23 cellular contexts compared by ENCODE assay signal in the genomic region with DNA sequence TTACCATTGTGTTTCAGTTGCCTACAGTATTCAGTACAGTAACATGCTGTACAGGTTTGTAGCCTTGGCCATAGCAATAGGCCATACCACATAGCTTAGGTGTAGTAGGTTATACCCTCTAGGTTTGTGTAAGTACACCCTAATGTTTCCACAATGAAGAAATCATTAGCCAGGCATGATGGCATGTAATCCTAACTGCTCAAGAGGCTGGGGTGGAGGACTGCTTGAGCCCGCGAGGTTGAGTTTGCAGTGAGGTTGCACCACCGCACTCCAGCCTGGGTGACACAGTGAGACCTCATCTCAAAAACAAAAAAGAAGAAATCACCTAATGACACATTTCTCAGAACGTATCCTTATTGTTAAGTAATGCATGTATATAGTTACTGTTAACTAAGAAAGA.
DNase-seq lines count a peak whose midpoint lies in the region; ATAC-seq, FAIRE-seq and TF ChIP-seq lines count a peak whose summit lies in the region.
"Had no signal": no experiment of that assay in that cellular context is flagged by ENCODE, and none has a peak within 500 bp of the region (broad histone marks: within the 10 kb centered on the region; RNA-seq: fewer than 3 reads in every experiment).

No MANE protein-coding gene starts in this region.

- no peaks in the 10 kb centered on the region for H3K9me2 ChIP-seq in PC-9 (ENCODE audit: insufficient read depth)

- BruUV-seq in PC-9 (replicated peaks; lab: Mats Ljungman, UMichigan): no TSS peak

- no peak overlapping the region for H2AFZ ChIP-seq in PC-9

- H3K36me3 ChIP-seq in left lung (no peaks in the 10 kb centered on the region), PC-9 (ENCODE audit: low read depth) (no peaks in the 10 kb centered on the region)
- H3K36me3 ChIP-seq: BLaER1 treated with 17β-estradiol and CSF1 and Interleukin-3, amounts not matched to agents 10 nM and 100 nM had no signal

- H3K27me3 ChIP-seq in left lung (no peaks in the 10 kb centered on the region), PC-9 (ENCODE audit: insufficient read depth, low read depth) (no peaks in the 10 kb centered on the region)
- H3K27me3 ChIP-seq: BLaER1 treated with 17β-estradiol and CSF1 and Interleukin-3, amounts not matched to agents 10 nM and 100 nM had no signal

- H3K4me2 ChIP-seq in PC-9: no peak overlapping the region
- H3K4me2 ChIP-seq: A549; BLaER1 treated with 17β-estradiol and CSF1 and Interleukin-3, amounts not matched to agents 10 nM and 100 nM had no signal

- H3K4me3 ChIP-seq in left lung: no peak overlapping the region
- H3K4me3 ChIP-seq in PC-9: no peak overlapping the region
- H3K4me3 ChIP-seq: A549; BLaER1 treated with 17β-estradiol and CSF1 and Interleukin-3, amounts not matched to agents 10 nM and 100 nM; GM12878 had no signal

- ATAC-seq in left lung (peak; percentile 71), GM21786 (IDR thresholded peaks at IDR 0.05; ENCODE audit: unreplicated experiment) (no peak)
- ATAC-seq: A549; CD8-positive, alpha-beta T cell; GM12878 had no signal

- TF ChIP-seq CTCF in left lung (IDR thresholded peaks at IDR 0.05) (no peak), PC-9 (conservative IDR thresholded peaks at IDR 0.05) (no peak)

- POLR2A ChIA-PET in PC-9 (lab: Charles Lee; ENCODE audit: unreplicated experiment): no interaction called here

- intact Hi-C loops in left lung (cut with DNase I): no loop called here
- intact Hi-C loops in PC-9 (cut with micrococcal nuclease; ENCODE audit: unreplicated experiment): no loop called here

- no peaks in the 10 kb centered on the region for H4K20me1 ChIP-seq in PC-9 (ENCODE audit: insufficient read depth)
- H4K20me1 ChIP-seq: BLaER1 treated with 17β-estradiol and CSF1 and Interleukin-3, amounts not matched to agents 10 nM and 100 nM had no signal

- H3K79me2 ChIP-seq in PC-9 (ENCODE audit: low read depth): no peaks in the 10 kb centered on the region

- peaks cover 0 to 3% of the 10 kb centered on the region in 2 donors for H3K9me3 ChIP-seq in left lung
- H3K9me3 ChIP-seq in PC-9 (ENCODE audit: insufficient read depth, low read depth): no peaks in the 10 kb centered on the region
- H3K9me3 ChIP-seq: A549, Caco-2 had no signal

- H3K27ac ChIP-seq in left lung (no peak overlapping the region), PC-9 (no peak overlapping the region)
- H3K27ac ChIP-seq: A549; BLaER1 treated with 17β-estradiol and CSF1 and Interleukin-3, amounts not matched to agents 10 nM and 100 nM; C4-2B had no signal

- H3F3A ChIP-seq in PC-9 (ENCODE audit: insufficient read depth, low read depth): no peaks in the 10 kb centered on the region

- no peak for DNase-seq in HTR-8/SVneo (ENCODE audit: insufficient read length, low spot score)
- no peak for DNase-seq in left lung
- DNase-seq in renal cortical epithelial cell (ENCODE audit: low read depth): peak; percentile 45
- DNase-seq in urothelium cell line (ENCODE audit: low spot score): no peak
- no peak for DNase-seq in PC-9
- no peak for DNase-seq in activated effector memory CD4-positive, alpha-beta T cell treated with Interleukin-2 at 50 U/mL for 16 hours
- DNase-seq in ecto neural progenitor cell (ENCODE audit: low spot score): no peak
- DNase-seq: 8988T; AML-193; Caco-2; Calu3; CD4-positive, alpha-beta T cell; CD8-positive, alpha-beta T cell; DND-41; EL; GDM1 had no signal

- H3K4me1 ChIP-seq in left lung (no peaks in the 10 kb centered on the region), PC-9 (replicated peaks; ENCODE audit: insufficient read depth) (no peaks in the 10 kb centered on the region)
- H3K4me1 ChIP-seq: A549, Caco-2 had no signal

- FAIRE-seq in HTR-8/SVneo (lab: Jason Lieb, UNC) (peak; percentile 94), urothelium cell line (lab: Jason Lieb, UNC) (peak; percentile 87)
- FAIRE-seq: A549, D721Med, GM12878, GM19239 had no signal

- CTCF ChIA-PET in PC-9 (lab: Charles Lee): no interaction called here
